ENCODE assay signal across 1 cellular context in the genomic region with DNA sequence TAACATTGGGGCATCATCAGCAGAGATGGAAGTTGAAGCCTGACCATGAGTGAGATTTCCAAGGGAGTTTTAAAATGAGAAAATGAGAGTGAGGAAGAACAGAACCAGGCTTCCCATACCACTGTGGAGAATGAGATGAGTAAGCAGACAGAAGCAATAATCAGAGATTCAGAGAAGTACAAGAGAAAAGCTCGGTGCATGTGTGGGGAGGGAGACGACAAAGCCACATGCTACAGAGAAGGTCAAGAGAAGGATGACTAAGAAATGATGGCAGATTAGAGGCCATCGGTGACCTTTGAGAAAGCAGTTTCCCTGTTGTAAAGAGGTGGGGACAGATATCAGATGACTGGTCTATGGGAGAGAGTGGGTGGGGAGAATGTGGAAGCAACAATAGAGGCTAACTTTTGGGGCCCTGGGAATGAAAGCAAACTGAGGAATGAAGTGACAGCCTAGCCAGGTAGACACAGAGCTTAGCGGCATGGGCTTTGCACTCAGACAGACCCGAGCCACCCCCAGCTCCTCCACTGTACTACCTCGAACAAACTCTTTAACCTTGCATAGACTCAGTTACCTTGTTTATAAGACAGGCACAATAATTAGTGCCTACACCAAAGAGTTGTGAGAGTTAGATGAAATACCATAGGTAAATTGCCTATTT.
TF ChIP-seq lines count a peak whose summit lies in the region.

No MANE protein-coding gene starts in this region.

TF ChIP-seq in K562, 482 proteins besides CTCF, POLR2A, EP300 and RAD21 (continued from another document and continues in another):
- TF ChIP-seq, protein P1, sequence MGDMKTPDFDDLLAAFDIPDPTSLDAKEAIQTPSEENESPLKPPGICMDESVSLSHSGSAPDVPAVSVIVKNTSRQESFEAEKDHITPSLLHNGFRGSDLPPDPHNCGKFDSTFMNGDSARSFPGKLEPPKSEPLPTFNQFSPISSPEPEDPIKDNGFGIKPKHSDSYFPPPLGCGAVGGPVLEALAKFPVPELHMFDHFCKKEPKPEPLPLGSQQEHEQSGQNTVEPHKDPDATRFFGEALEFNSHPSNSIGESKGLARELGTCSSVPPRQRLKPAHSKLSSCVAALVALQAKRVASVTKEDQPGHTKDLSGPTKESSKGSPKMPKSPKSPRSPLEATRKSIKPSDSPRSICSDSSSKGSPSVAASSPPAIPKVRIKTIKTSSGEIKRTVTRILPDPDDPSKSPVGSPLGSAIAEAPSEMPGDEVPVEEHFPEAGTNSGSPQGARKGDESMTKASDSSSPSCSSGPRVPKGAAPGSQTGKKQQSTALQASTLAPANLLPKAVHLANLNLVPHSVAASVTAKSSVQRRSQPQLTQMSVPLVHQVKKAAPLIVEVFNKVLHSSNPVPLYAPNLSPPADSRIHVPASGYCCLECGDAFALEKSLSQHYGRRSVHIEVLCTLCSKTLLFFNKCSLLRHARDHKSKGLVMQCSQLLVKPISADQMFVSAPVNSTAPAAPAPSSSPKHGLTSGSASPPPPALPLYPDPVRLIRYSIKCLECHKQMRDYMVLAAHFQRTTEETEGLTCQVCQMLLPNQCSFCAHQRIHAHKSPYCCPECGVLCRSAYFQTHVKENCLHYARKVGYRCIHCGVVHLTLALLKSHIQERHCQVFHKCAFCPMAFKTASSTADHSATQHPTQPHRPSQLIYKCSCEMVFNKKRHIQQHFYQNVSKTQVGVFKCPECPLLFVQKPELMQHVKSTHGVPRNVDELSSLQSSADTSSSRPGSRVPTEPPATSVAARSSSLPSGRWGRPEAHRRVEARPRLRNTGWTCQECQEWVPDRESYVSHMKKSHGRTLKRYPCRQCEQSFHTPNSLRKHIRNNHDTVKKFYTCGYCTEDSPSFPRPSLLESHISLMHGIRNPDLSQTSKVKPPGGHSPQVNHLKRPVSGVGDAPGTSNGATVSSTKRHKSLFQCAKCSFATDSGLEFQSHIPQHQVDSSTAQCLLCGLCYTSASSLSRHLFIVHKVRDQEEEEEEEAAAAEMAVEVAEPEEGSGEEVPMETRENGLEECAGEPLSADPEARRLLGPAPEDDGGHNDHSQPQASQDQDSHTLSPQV (IDR thresholded peaks at IDR 0.05) = peak; percentile 99
- TF ChIP-seq HDAC6 (IDR thresholded peaks at IDR 0.05; ENCODE audit: low read depth, low read length) = no peak
- TF ChIP-seq, protein P2, sequence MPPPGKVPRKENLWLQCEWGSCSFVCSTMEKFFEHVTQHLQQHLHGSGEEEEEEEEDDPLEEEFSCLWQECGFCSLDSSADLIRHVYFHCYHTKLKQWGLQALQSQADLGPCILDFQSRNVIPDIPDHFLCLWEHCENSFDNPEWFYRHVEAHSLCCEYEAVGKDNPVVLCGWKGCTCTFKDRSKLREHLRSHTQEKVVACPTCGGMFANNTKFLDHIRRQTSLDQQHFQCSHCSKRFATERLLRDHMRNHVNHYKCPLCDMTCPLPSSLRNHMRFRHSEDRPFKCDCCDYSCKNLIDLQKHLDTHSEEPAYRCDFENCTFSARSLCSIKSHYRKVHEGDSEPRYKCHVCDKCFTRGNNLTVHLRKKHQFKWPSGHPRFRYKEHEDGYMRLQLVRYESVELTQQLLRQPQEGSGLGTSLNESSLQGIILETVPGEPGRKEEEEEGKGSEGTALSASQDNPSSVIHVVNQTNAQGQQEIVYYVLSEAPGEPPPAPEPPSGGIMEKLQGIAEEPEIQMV (tag; conservative IDR thresholded peaks at IDR 0.05; ENCODE audit: low read depth) = no peak; the same call in 1 of the 2 replicates
- no peak for TF ChIP-seq CAMTA2 (CRISPR knock-in tag; conservative IDR thresholded peaks at IDR 0.05)
- TF ChIP-seq, protein P3, sequence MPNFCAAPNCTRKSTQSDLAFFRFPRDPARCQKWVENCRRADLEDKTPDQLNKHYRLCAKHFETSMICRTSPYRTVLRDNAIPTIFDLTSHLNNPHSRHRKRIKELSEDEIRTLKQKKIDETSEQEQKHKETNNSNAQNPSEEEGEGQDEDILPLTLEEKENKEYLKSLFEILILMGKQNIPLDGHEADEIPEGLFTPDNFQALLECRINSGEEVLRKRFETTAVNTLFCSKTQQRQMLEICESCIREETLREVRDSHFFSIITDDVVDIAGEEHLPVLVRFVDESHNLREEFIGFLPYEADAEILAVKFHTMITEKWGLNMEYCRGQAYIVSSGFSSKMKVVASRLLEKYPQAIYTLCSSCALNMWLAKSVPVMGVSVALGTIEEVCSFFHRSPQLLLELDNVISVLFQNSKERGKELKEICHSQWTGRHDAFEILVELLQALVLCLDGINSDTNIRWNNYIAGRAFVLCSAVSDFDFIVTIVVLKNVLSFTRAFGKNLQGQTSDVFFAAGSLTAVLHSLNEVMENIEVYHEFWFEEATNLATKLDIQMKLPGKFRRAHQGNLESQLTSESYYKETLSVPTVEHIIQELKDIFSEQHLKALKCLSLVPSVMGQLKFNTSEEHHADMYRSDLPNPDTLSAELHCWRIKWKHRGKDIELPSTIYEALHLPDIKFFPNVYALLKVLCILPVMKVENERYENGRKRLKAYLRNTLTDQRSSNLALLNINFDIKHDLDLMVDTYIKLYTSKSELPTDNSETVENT (CRISPR knock-in tag; IDR thresholded peaks at IDR 0.05) = no peak
- TF ChIP-seq CCNT2 (IDR thresholded peaks at IDR 0.05; ENCODE audit: borderline replicate concordance, extremely low read depth, insufficient read length, low read depth, low read length) = no peak
- no peak for TF ChIP-seq ZNF436 (CRISPR knock-in tag; IDR thresholded peaks at IDR 0.05)
- TF ChIP-seq, protein P4, sequence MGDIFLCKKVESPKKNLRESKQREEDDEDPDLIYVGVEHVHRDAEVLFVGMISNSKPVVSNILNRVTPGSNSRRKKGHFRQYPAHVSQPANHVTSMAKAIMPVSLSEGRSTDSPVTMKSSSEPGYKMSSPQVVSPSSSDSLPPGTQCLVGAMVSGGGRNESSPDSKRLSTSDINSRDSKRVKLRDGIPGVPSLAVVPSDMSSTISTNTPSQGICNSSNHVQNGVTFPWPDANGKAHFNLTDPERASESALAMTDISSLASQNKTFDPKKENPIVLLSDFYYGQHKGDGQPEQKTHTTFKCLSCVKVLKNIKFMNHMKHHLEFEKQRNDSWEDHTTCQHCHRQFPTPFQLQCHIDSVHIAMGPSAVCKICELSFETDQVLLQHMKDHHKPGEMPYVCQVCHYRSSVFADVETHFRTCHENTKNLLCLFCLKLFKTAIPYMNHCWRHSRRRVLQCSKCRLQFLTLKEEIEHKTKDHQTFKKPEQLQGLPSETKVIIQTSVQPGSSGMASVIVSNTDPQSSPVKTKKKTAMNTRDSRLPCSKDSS (IDR thresholded peaks at IDR 0.05; ENCODE audit: low read depth, partially characterized antibody) = no peak
- TF ChIP-seq SMARCA4 (IDR thresholded peaks at IDR 0.05) = peak; percentile 94
- TF ChIP-seq, protein P5, sequence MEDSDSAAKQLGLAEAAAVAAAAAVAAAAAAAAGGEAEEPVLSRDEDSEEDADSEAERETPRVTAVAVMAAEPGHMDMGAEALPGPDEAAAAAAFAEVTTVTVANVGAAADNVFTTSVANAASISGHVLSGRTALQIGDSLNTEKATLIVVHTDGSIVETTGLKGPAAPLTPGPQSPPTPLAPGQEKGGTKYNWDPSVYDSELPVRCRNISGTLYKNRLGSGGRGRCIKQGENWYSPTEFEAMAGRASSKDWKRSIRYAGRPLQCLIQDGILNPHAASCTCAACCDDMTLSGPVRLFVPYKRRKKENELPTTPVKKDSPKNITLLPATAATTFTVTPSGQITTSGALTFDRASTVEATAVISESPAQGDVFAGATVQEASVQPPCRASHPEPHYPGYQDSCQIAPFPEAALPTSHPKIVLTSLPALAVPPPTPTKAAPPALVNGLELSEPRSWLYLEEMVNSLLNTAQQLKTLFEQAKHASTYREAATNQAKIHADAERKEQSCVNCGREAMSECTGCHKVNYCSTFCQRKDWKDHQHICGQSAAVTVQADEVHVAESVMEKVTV (CRISPR knock-in tag; IDR thresholded peaks at IDR 0.05) = no peak
- TF ChIP-seq ZNF121 (CRISPR knock-in tag; conservative IDR thresholded peaks at IDR 0.05) = no peak
- peak; percentile 93 for TF ChIP-seq MYC (IDR thresholded peaks at IDR 0.05; ENCODE audit: low read depth, low read length)
- peak; percentile 26; the same call in 1 of the 2 replicates for TF ChIP-seq MYC (CRISPR knock-in tag; IDR thresholded peaks at IDR 0.05; ENCODE audit: borderline replicate concordance, low read depth)
- no peak for TF ChIP-seq ZNF184 (CRISPR knock-in tag; IDR thresholded peaks at IDR 0.05)
- no peak for TF ChIP-seq RFX7 (CRISPR knock-in tag; IDR thresholded peaks at IDR 0.05)
- peak; percentile 69 for TF ChIP-seq PTTG1 (tag; IDR thresholded peaks at IDR 0.05; ENCODE audit: low read depth)
- peak; percentile 70 for TF ChIP-seq MAFK (IDR thresholded peaks at IDR 0.05; ENCODE audit: low read length)
- no peak for TF ChIP-seq ZC3H8 (IDR thresholded peaks at IDR 0.05)
- no peak for TF ChIP-seq MXI1 (IDR thresholded peaks at IDR 0.05; ENCODE audit: low read depth, low read length)
- TF ChIP-seq, protein P6, sequence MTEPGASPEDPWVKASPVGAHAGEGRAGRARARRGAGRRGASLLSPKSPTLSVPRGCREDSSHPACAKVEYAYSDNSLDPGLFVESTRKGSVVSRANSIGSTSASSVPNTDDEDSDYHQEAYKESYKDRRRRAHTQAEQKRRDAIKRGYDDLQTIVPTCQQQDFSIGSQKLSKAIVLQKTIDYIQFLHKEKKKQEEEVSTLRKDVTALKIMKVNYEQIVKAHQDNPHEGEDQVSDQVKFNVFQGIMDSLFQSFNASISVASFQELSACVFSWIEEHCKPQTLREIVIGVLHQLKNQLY (CRISPR knock-in tag; conservative IDR thresholded peaks at IDR 0.05) = no peak
- no peak for TF ChIP-seq MTF1 (CRISPR knock-in tag; IDR thresholded peaks at IDR 0.05; ENCODE audit: borderline replicate concordance)
- TF ChIP-seq, protein P7, sequence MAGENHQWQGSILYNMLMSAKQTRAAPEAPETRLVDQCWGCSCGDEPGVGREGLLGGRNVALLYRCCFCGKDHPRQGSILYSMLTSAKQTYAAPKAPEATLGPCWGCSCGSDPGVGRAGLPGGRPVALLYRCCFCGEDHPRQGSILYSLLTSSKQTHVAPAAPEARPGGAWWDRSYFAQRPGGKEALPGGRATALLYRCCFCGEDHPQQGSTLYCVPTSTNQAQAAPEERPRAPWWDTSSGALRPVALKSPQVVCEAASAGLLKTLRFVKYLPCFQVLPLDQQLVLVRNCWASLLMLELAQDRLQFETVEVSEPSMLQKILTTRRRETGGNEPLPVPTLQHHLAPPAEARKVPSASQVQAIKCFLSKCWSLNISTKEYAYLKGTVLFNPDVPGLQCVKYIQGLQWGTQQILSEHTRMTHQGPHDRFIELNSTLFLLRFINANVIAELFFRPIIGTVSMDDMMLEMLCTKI (IDR thresholded peaks at IDR 0.05; ENCODE audit: partially characterized antibody) = no peak
- TF ChIP-seq ZNF41 (CRISPR knock-in tag; conservative IDR thresholded peaks at IDR 0.05) = no peak
- TF ChIP-seq GATAD2A (IDR thresholded peaks at IDR 0.05) = peak; percentile 88
- TF ChIP-seq L3MBTL2 (IDR thresholded peaks at IDR 0.05) = peak; percentile 98
- TF ChIP-seq, protein P8, sequence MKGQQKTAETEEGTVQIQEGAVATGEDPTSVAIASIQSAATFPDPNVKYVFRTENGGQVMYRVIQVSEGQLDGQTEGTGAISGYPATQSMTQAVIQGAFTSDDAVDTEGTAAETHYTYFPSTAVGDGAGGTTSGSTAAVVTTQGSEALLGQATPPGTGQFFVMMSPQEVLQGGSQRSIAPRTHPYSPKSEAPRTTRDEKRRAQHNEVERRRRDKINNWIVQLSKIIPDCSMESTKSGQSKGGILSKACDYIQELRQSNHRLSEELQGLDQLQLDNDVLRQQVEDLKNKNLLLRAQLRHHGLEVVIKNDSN (CRISPR knock-in tag; IDR thresholded peaks at IDR 0.05) = no peak
- no peak for TF ChIP-seq NFIX (CRISPR knock-in tag; IDR thresholded peaks at IDR 0.05; ENCODE audit: low read depth)
- TF ChIP-seq ARID1B (IDR thresholded peaks at IDR 0.05) = peak; percentile 91
- TF ChIP-seq HNRNPL (IDR thresholded peaks at IDR 0.05; ENCODE audit: low read depth, low read length) = no peak
- TF ChIP-seq NFXL1 (CRISPR knock-in tag; IDR thresholded peaks at IDR 0.05) = no peak
- peak; percentile 78 to 86 for TF ChIP-seq FOXK2 (conservative IDR thresholded peaks at IDR 0.05 in 1 of 2, IDR thresholded peaks at IDR 0.05 in 1 of 2; ENCODE audit: low read depth in 2 of 2)
- TF ChIP-seq SMARCB1 (IDR thresholded peaks at IDR 0.05; ENCODE audit: insufficient read length, low read depth) = no peak
- TF ChIP-seq KLF6 (CRISPR knock-in tag; IDR thresholded peaks at IDR 0.05; ENCODE audit: borderline replicate concordance) = peak; percentile 72; the same call in 1 of the 2 replicates
- no peak for TF ChIP-seq JUNB (CRISPR knock-in tag; conservative IDR thresholded peaks at IDR 0.05)
- TF ChIP-seq DMBX1 (CRISPR knock-in tag; IDR thresholded peaks at IDR 0.05; ENCODE audit: borderline replicate concordance) = peak; percentile 90
- no peak for TF ChIP-seq KAT8 (IDR thresholded peaks at IDR 0.05; ENCODE audit: low read depth)
- TF ChIP-seq ZNF707 (CRISPR knock-in tag; conservative IDR thresholded peaks at IDR 0.05) = no peak
- TF ChIP-seq ZNF174 (CRISPR knock-in tag; IDR thresholded peaks at IDR 0.05) = no peak
- no peak for TF ChIP-seq ELF1 (tag; IDR thresholded peaks at IDR 0.05)
- TF ChIP-seq, protein P9, sequence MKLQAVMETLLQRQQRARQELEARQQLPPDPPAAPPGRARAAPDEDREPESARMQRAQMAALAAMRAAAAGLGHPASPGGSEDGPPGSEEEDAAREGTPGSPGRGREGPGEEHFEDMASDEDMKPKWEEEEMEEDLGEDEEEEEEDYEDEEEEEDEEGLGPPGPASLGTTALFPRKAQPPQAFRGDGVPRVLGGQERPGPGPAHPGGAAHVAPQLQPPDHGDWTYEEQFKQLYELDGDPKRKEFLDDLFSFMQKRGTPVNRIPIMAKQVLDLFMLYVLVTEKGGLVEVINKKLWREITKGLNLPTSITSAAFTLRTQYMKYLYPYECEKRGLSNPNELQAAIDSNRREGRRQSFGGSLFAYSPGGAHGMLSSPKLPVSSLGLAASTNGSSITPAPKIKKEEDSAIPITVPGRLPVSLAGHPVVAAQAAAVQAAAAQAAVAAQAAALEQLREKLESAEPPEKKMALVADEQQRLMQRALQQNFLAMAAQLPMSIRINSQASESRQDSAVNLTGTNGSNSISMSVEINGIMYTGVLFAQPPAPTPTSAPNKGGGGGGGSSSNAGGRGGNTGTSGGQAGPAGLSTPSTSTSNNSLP (IDR thresholded peaks at IDR 0.05; ENCODE audit: borderline replicate concordance, low read depth, low read length) = peak; percentile 60; the same call in 1 of the 2 replicates
- TF ChIP-seq ILF3 (IDR thresholded peaks at IDR 0.05; ENCODE audit: borderline replicate concordance) = no peak
- no peak for TF ChIP-seq SIRT6 (IDR thresholded peaks at IDR 0.05; ENCODE audit: low read depth, low read length)
- no peak for TF ChIP-seq CBX8 (IDR thresholded peaks at IDR 0.05; ENCODE audit: borderline replicate concordance, extremely low read depth, low read depth, low read length, poor library complexity, severe bottlenecking)
- no peak for TF ChIP-seq ZNF146 (CRISPR knock-in tag; IDR thresholded peaks at IDR 0.05; ENCODE audit: unreplicated experiment)
